Comparison of ENCODE assay signal across 17 cellular contexts in genomic region chr10:29446327-29446726, GRCh38.
DNase-seq lines count a peak whose midpoint lies in the region; ATAC-seq and TF ChIP-seq lines count a peak whose summit lies in the region.
"Had no signal": no experiment of that assay in that cellular context is flagged by ENCODE, and none has a peak within 500 bp of the region (broad histone marks: within the 10 kb centered on the region; RNA-seq: fewer than 3 reads in every experiment).

No MANE protein-coding gene starts in this region.

- H3K14ac ChIP-seq in mesenchymal stem cell (ENCODE audit: low read length in 2 of 2): no peak overlapping the region

- POLR2A ChIA-PET in activated CD8-positive, alpha-beta T cell treated with anti-CD3 and anti-CD28 coated beads for 36 hours (lab: Charles Lee): interaction anchor here (1.0 kb wide), 1 partner anchor 35 kb away, joined by 3 read pairs; no protein-coding TSS in a partner anchor
- POLR2A ChIA-PET in activated CD8-positive, alpha-beta T cell treated with anti-CD3 and anti-CD28 coated beads, Interleukin-2, amount 10 ng/mL, durations not matched to agents 7 days and 5 days (lab: Charles Lee): no interaction called here

- no peaks in the 10 kb centered on the region for H3K27me3 ChIP-seq in mesenchymal stem cell (ENCODE audit: control insufficient read depth in 1 of 2, insufficient read depth in 1 of 2, low read length in 2 of 2)

- peak overlapping the region; percentile 20 for H3K9ac ChIP-seq in mesenchymal stem cell (ENCODE audit: low read length)

- H4K91ac ChIP-seq in mesenchymal stem cell (ENCODE audit: low read length): no peak overlapping the region

- CTCF ChIA-PET in activated CD8-positive, alpha-beta T cell treated with anti-CD3 and anti-CD28 coated beads for 36 hours (lab: Charles Lee): interaction anchor here (0.6 to 1.8 kb wide), 16 partner anchors 11 to 85 kb away, joined by 3 to 19 read pairs (median 4); no protein-coding TSS in a partner anchor
- CTCF ChIA-PET in activated CD8-positive, alpha-beta T cell treated with anti-CD3 and anti-CD28 coated beads, Interleukin-2, amount 10 ng/mL, durations not matched to agents 7 days and 5 days (lab: Charles Lee): interaction anchor here (0.8 to 2.5 kb wide), 21 partner anchors 10 to 77 kb away, joined by 3 to 22 read pairs (median 5); no protein-coding TSS in a partner anchor
- CTCF ChIA-PET in activated naive CD4-positive, alpha-beta T cell treated with anti-CD3 and anti-CD28 coated beads, Interleukin-2, amount 10 ng/mL, durations not matched to agents 7 days and 5 days (lab: Charles Lee): interaction anchor here (0.6 to 2.3 kb wide), 11 partner anchors 11 to 124 kb away, joined by 3 to 28 read pairs (median 4); no protein-coding TSS in a partner anchor

- DNase-seq in activated CD8-positive, alpha-beta T cell treated with anti-CD3 and anti-CD28 coated beads for 36 hours: no peak
- no peak for DNase-seq in activated CD8-positive, alpha-beta T cell treated with anti-CD3 and anti-CD28 coated beads, Interleukin-2, amount 10 ng/mL, durations not matched to agents 7 days and 5 days
- DNase-seq in MV-4-11 (lab: John Stamatoyannopoulos, UW) (peak; percentile 44), amniotic epithelial cell (ENCODE audit: low read depth) (peak; percentile 32), mesenchymal stem cell (peak; percentile 29), NCI-H1417 treated with DMSO at 0.1 percent for 48 hours (lab: John Stamatoyannopoulos, UW) (no peak)
- no peak for DNase-seq in activated naive CD4-positive, alpha-beta T cell treated with anti-CD3 and anti-CD28 coated beads, Interleukin-2, amount 10 ng/mL, durations not matched to agents 7 days and 5 days
- DNase-seq: ACHN; CD4-positive, CD25-positive, alpha-beta regulatory T cell; dermis blood vessel endothelial cell; DMS153; naive thymus-derived CD8-positive, alpha-beta T cell; NCI-H1694 treated with DMSO at 0.1 percent for 48 hours; stimulated activated CD4-positive, alpha-beta T cell treated with anti-CD3 and anti-CD28 coated beads, Interleukin-2, amount 100 ng/mL, for 48 hours had no signal

- H3K79me1 ChIP-seq in mesenchymal stem cell (replicated peaks; ENCODE audit: low read length, poor library complexity, severe bottlenecking): no peaks in the 10 kb centered on the region

- no peak overlapping the region for H2BK12ac ChIP-seq in mesenchymal stem cell (ENCODE audit: low read length in 2 of 2)

- no peak for TF ChIP-seq CTCF in activated CD8-positive, alpha-beta T cell treated with anti-CD3 and anti-CD28 coated beads for 36 hours (IDR thresholded peaks at IDR 0.05)

- peaks cover 1% of the 10 kb centered on the region for H3K4me1 ChIP-seq in mesenchymal stem cell (ENCODE audit: control insufficient read depth, insufficient read depth, low read depth, low read length)

- no peak overlapping the region for H4K8ac ChIP-seq in mesenchymal stem cell (ENCODE audit: low read length)

- no peak overlapping the region for H2BK5ac ChIP-seq in mesenchymal stem cell (ENCODE audit: low read depth, low read length, poor library complexity, severe bottlenecking)

- no peaks in the 10 kb centered on the region for H3K36me3 Mint-ChIP-seq in activated CD8-positive, alpha-beta T cell treated with anti-CD3 and anti-CD28 coated beads for 36 hours (ENCODE audit: low read depth)
- no peaks in the 10 kb centered on the region for H3K36me3 Mint-ChIP-seq in activated CD8-positive, alpha-beta T cell treated with anti-CD3 and anti-CD28 coated beads, Interleukin-2, amount 10 ng/mL, durations not matched to agents 7 days and 5 days (ENCODE audit: low read depth)
- H3K36me3 Mint-ChIP-seq in activated naive CD4-positive, alpha-beta T cell treated with anti-CD3 and anti-CD28 coated beads, Interleukin-2, amount 10 ng/mL, durations not matched to agents 7 days and 5 days: no peaks in the 10 kb centered on the region
- H3K36me3 Mint-ChIP-seq: CD4-positive, CD25-positive, alpha-beta regulatory T cell; memory B cell; naive thymus-derived CD8-positive, alpha-beta T cell had no signal

- H3K27ac ChIP-seq in mesenchymal stem cell (ENCODE audit: low read length, poor library complexity, severe bottlenecking): no peak overlapping the region

- no peaks in the 10 kb centered on the region for H3K9me3 ChIP-seq in mesenchymal stem cell (ENCODE audit: control insufficient read depth, low read length)

- no peaks in the 10 kb centered on the region for H3K36me3 ChIP-seq in mesenchymal stem cell (ENCODE audit: control insufficient read depth in 1 of 2, insufficient read depth in 2 of 2, low read depth in 1 of 2, low read length in 2 of 2)

- WGBS in mesenchymal stem cell: 82% methylated on average over 1 of the region's 1 CpG

- H2BK120ac ChIP-seq in mesenchymal stem cell (ENCODE audit: low read depth, low read length): no peak overlapping the region

- peak overlapping the region; percentile 59 for H3K27ac Mint-ChIP-seq in activated CD8-positive, alpha-beta T cell treated with anti-CD3 and anti-CD28 coated beads for 36 hours
- no peak overlapping the region for H3K27ac Mint-ChIP-seq in activated CD8-positive, alpha-beta T cell treated with anti-CD3 and anti-CD28 coated beads, Interleukin-2, amount 10 ng/mL, durations not matched to agents 7 days and 5 days
- no peak overlapping the region for H3K27ac Mint-ChIP-seq in activated naive CD4-positive, alpha-beta T cell treated with anti-CD3 and anti-CD28 coated beads, Interleukin-2, amount 10 ng/mL, durations not matched to agents 7 days and 5 days
- H3K27ac Mint-ChIP-seq: CD4-positive, CD25-positive, alpha-beta regulatory T cell; memory B cell; progenitor cell of endocrine pancreas had no signal

- no peak overlapping the region for H3K4ac ChIP-seq in mesenchymal stem cell (ENCODE audit: low read depth in 1 of 2, low read length in 2 of 2)

- H2AFZ ChIP-seq in mesenchymal stem cell (ENCODE audit: low read depth, low read length): no peak overlapping the region

- no peak overlapping the region for H2BK15ac ChIP-seq in mesenchymal stem cell (ENCODE audit: low read depth, poor library complexity, severe bottlenecking)

- intact Hi-C loops in activated CD8-positive, alpha-beta T cell treated with anti-CD3 and anti-CD28 coated beads for 36 hours (cut with micrococcal nuclease): no loop called here

- H3K9me3 Mint-ChIP-seq in activated CD8-positive, alpha-beta T cell treated with anti-CD3 and anti-CD28 coated beads for 36 hours: no peaks in the 10 kb centered on the region
- H3K9me3 Mint-ChIP-seq in activated CD8-positive, alpha-beta T cell treated with anti-CD3 and anti-CD28 coated beads, Interleukin-2, amount 10 ng/mL, durations not matched to agents 7 days and 5 days (ENCODE audit: insufficient read depth): no peaks in the 10 kb centered on the region
- no peaks in the 10 kb centered on the region for H3K9me3 Mint-ChIP-seq in activated naive CD4-positive, alpha-beta T cell treated with anti-CD3 and anti-CD28 coated beads, Interleukin-2, amount 10 ng/mL, durations not matched to agents 7 days and 5 days
- H3K9me3 Mint-ChIP-seq: CD4-positive, CD25-positive, alpha-beta regulatory T cell; memory B cell; naive thymus-derived CD8-positive, alpha-beta T cell had no signal

- H3K4me3 Mint-ChIP-seq in activated CD8-positive, alpha-beta T cell treated with anti-CD3 and anti-CD28 coated beads for 36 hours: no peak overlapping the region
- no peak overlapping the region for H3K4me3 Mint-ChIP-seq in activated CD8-positive, alpha-beta T cell treated with anti-CD3 and anti-CD28 coated beads, Interleukin-2, amount 10 ng/mL, durations not matched to agents 7 days and 5 days
- H3K4me3 Mint-ChIP-seq in activated naive CD4-positive, alpha-beta T cell treated with anti-CD3 and anti-CD28 coated beads, Interleukin-2, amount 10 ng/mL, durations not matched to agents 7 days and 5 days: no peak overlapping the region
- H3K4me3 Mint-ChIP-seq: CD4-positive, CD25-positive, alpha-beta regulatory T cell; memory B cell; naive thymus-derived CD8-positive, alpha-beta T cell had no signal

- H3K27me3 Mint-ChIP-seq in activated CD8-positive, alpha-beta T cell treated with anti-CD3 and anti-CD28 coated beads for 36 hours: no peaks in the 10 kb centered on the region
- no peaks in the 10 kb centered on the region for H3K27me3 Mint-ChIP-seq in activated CD8-positive, alpha-beta T cell treated with anti-CD3 and anti-CD28 coated beads, Interleukin-2, amount 10 ng/mL, durations not matched to agents 7 days and 5 days (ENCODE audit: low read depth)
- H3K27me3 Mint-ChIP-seq in activated naive CD4-positive, alpha-beta T cell treated with anti-CD3 and anti-CD28 coated beads, Interleukin-2, amount 10 ng/mL, durations not matched to agents 7 days and 5 days: no peaks in the 10 kb centered on the region
- H3K27me3 Mint-ChIP-seq: CD4-positive, CD25-positive, alpha-beta regulatory T cell; memory B cell; naive thymus-derived CD8-positive, alpha-beta T cell had no signal

- H3K23ac ChIP-seq in mesenchymal stem cell (ENCODE audit: low read length in 2 of 2): no peak overlapping the region

- H3K4me3 ChIP-seq in mesenchymal stem cell (ENCODE audit: insufficient read depth in 1 of 2, low read depth in 1 of 2, low read length in 2 of 2): no peak overlapping the region

- no peak overlapping the region for H3K18ac ChIP-seq in mesenchymal stem cell (ENCODE audit: low read depth in 1 of 2, low read length in 2 of 2)

- peaks cover 17% of the 10 kb centered on the region for H3K4me1 Mint-ChIP-seq in activated CD8-positive, alpha-beta T cell treated with anti-CD3 and anti-CD28 coated beads for 36 hours (ENCODE audit: low read depth)
- H3K4me1 Mint-ChIP-seq in activated CD8-positive, alpha-beta T cell treated with anti-CD3 and anti-CD28 coated beads, Interleukin-2, amount 10 ng/mL, durations not matched to agents 7 days and 5 days (ENCODE audit: low read depth): peaks cover 17% of the 10 kb centered on the region
- H3K4me1 Mint-ChIP-seq in activated naive CD4-positive, alpha-beta T cell treated with anti-CD3 and anti-CD28 coated beads, Interleukin-2, amount 10 ng/mL, durations not matched to agents 7 days and 5 days: peaks cover 10% of the 10 kb centered on the region
- H3K4me1 Mint-ChIP-seq: memory B cell had no signal

- no peak overlapping the region for H3K4me2 ChIP-seq in mesenchymal stem cell (ENCODE audit: low read length, poor library complexity, severe bottlenecking)

- H2AK5ac ChIP-seq in mesenchymal stem cell (ENCODE audit: low read length, severe bottlenecking): no peak overlapping the region

- no peak for ATAC-seq in activated CD8-positive, alpha-beta T cell treated with anti-CD3 and anti-CD28 coated beads for 36 hours
- ATAC-seq in activated CD8-positive, alpha-beta T cell treated with anti-CD3 and anti-CD28 coated beads, Interleukin-2, amount 10 ng/mL, durations not matched to agents 7 days and 5 days: no peak
- no peak for ATAC-seq in HG02938 (IDR thresholded peaks at IDR 0.05; ENCODE audit: unreplicated experiment)
- ATAC-seq: naive thymus-derived CD8-positive, alpha-beta T cell had no signal

Comparison
In these comparisons a context has a peak if more than half of its experiments do, and no peak if none do; other contexts are left out.
1. DNase-seq: peak in MV-4-11 (single experiment), amniotic epithelial cell (single experiment) and mesenchymal stem cell (single experiment); none in activated CD8-positive, alpha-beta T cell treated with anti-CD3 and anti-CD28 coated beads for 36 hours (single experiment), activated CD8-positive, alpha-beta T cell treated with anti-CD3 and anti-CD28 coated beads, Interleukin-2, amount 10 ng/mL, durations not matched to agents 7 days and 5 days (single experiment), NCI-H1417 treated with DMSO at 0.1 percent for 48 hours (single experiment) and activated naive CD4-positive, alpha-beta T cell treated with anti-CD3 and anti-CD28 coated beads, Interleukin-2, amount 10 ng/mL, durations not matched to agents 7 days and 5 days (single experiment).